ENCODE assay signal across 13 cellular contexts in genomic region chr10:4059471-4060138, GRCh38.
A peak's percentile ranks its signal among the peaks of the same experiment; 100 is the strongest.
DNase-seq lines count a peak whose midpoint lies in the region; ATAC-seq, FAIRE-seq and TF ChIP-seq lines count a peak whose summit lies in the region.
"Had no signal": no experiment of that assay in that cellular context is flagged by ENCODE, and none has a peak within 500 bp of the region (broad histone marks: within the 10 kb centered on the region; RNA-seq: fewer than 3 reads in every experiment).

No MANE protein-coding gene starts in this region.

- H3K27me3 Mint-ChIP-seq in stimulated activated naive CD8-positive, alpha-beta T cell treated with anti-CD3 and anti-CD28 coated beads, Interleukin-15, Interleukin-2, amounts not matched to agents 100 ng/mL and 50 ng/mL, for 24 hours: no peaks in the 10 kb centered on the region

- peak overlapping the region; percentile 47 for H3K27ac Mint-ChIP-seq in stimulated activated naive CD8-positive, alpha-beta T cell treated with anti-CD3 and anti-CD28 coated beads, Interleukin-15, Interleukin-2, amounts not matched to agents 100 ng/mL and 50 ng/mL, for 24 hours

- TF ChIP-seq CTCF in D721Med (IDR thresholded peaks at IDR 0.05; ENCODE audit: insufficient read depth, missing control alignments): no peak

- H3K9me3 Mint-ChIP-seq in stimulated activated naive CD8-positive, alpha-beta T cell treated with anti-CD3 and anti-CD28 coated beads, Interleukin-15, Interleukin-2, amounts not matched to agents 100 ng/mL and 50 ng/mL, for 24 hours: no peaks in the 10 kb centered on the region

- H3K4me1 Mint-ChIP-seq in stimulated activated naive CD8-positive, alpha-beta T cell treated with anti-CD3 and anti-CD28 coated beads, Interleukin-15, Interleukin-2, amounts not matched to agents 100 ng/mL and 50 ng/mL, for 24 hours (ENCODE audit: low read depth): peaks cover 9% of the 10 kb centered on the region

- FAIRE-seq in D721Med (lab: Jason Lieb, UNC): no peak

- no peaks in the 10 kb centered on the region for H3K36me3 Mint-ChIP-seq in stimulated activated naive CD8-positive, alpha-beta T cell treated with anti-CD3 and anti-CD28 coated beads, Interleukin-15, Interleukin-2, amounts not matched to agents 100 ng/mL and 50 ng/mL, for 24 hours (ENCODE audit: low read depth)

- ATAC-seq in stimulated activated naive CD8-positive, alpha-beta T cell treated with anti-CD3 and anti-CD28 coated beads, Interleukin-15, Interleukin-2, amounts not matched to agents 100 U/mL and 50 U/mL, for 24 hours: no peak
- ATAC-seq in HG03025 (IDR thresholded peaks at IDR 0.05; ENCODE audit: low FRiP score, unreplicated experiment) (no peak), GM18858 (IDR thresholded peaks at IDR 0.05; ENCODE audit: unreplicated experiment) (no peak)

- DNase-seq in stimulated activated naive CD8-positive, alpha-beta T cell treated with anti-CD3 and anti-CD28 coated beads, Interleukin-15, Interleukin-2, amounts not matched to agents 100 U/mL and 50 U/mL, for 24 hours: no peak
- peak; percentile 26 for DNase-seq in RPMI8226
- DNase-seq in glomerular visceral epithelial cell (ENCODE audit: extremely low spot score): peak; percentile 45
- DNase-seq in D721Med (ENCODE audit: insufficient read length, low spot score): no peak
- DNase-seq in NCI-H1092 (lab: John Stamatoyannopoulos, UW): no peak
- DNase-seq: erythroblast, hypothalamus, NCI-H510A treated with DMSO at 0.1 percent for 48 hours, Right ventricle myocardium superior, WERI-Rb-1 had no signal

- no peak overlapping the region for H3K4me3 Mint-ChIP-seq in stimulated activated naive CD8-positive, alpha-beta T cell treated with anti-CD3 and anti-CD28 coated beads, Interleukin-15, Interleukin-2, amounts not matched to agents 100 ng/mL and 50 ng/mL, for 24 hours

Comparison
In these comparisons a context has a peak if more than half of its experiments do, and no peak if none do; other contexts are left out.
1. DNase-seq: peak in RPMI8226 (single experiment) and glomerular visceral epithelial cell (single experiment); none in stimulated activated naive CD8-positive, alpha-beta T cell treated with anti-CD3 and anti-CD28 coated beads, Interleukin-15, Interleukin-2, amounts not matched to agents 100 U/mL and 50 U/mL, for 24 hours (single experiment), D721Med (single experiment) and NCI-H1092 (single experiment).